8 cellular contexts compared by ENCODE assay signal in genomic region chr9:83920942-83921707, GRCh38. TPM values are rescaled to one million over a fixed set of nuclear protein-coding genes. Genes with fewer than 3 reads are reported as not detected.
DNase-seq lines count a peak whose midpoint lies in the region; ATAC-seq, FAIRE-seq and TF ChIP-seq lines count a peak whose summit lies in the region.

Gene KIF27, minus strand, starts transcription at chr9:83921432. Its CDS starts 5,841 bp downstream, at chr9:83915591.

- H3K79me2 ChIP-seq in H1 (ENCODE audit: control insufficient read depth in 1 of 2, insufficient read depth in 2 of 2, low read length in 2 of 2) (no peaks in the 10 kb centered on the region), mesendoderm (ENCODE audit: control insufficient read depth, insufficient read depth, low read length) (no peaks in the 10 kb centered on the region)

- H3K27me3 ChIP-seq in H1 (replicated peaks in 1 of 4; ENCODE audit: control insufficient read depth in 3 of 4, extremely low read depth in 1 of 4, insufficient read depth in 3 of 4, low read length in 3 of 4) (no peaks in the 10 kb centered on the region), mesendoderm (ENCODE audit: insufficient read depth, low read length, poor library complexity) (no peaks in the 10 kb centered on the region)

- H3K4me3 ChIP-seq in H1 (ENCODE audit: extremely low read depth in 1 of 4, insufficient read depth in 2 of 4, low read depth in 3 of 4, low read length in 4 of 4) (peak within 1 kb of the TSS; percentile 35 to 62 (median 47)), mesendoderm (ENCODE audit: low read length) (peak within 1 kb of the TSS; percentile 28)

- ATAC-seq in GM21381 (IDR thresholded peaks at IDR 0.05; ENCODE audit: unreplicated experiment) = peak; percentile 91
- peak; percentile 92 for ATAC-seq in activated CD8-positive, alpha-beta memory T cell treated with anti-CD3 and anti-CD28 coated beads, Interleukin-2, amount 10 ng/mL, durations not matched to agents 7 days and 5 days

- H4K8ac ChIP-seq in H1 (ENCODE audit: extremely low read depth, insufficient read depth, low read length) = peak within 1 kb of the TSS; percentile 72; the same call in 1 of the 2 replicates
- peak within 1 kb of the TSS; percentile 56 for H4K8ac ChIP-seq in mesendoderm (ENCODE audit: low read depth, low read length)

- no peaks in the 10 kb centered on the region for H3K9me3 ChIP-seq in H1 (ENCODE audit: insufficient read depth in 2 of 2, low read depth in 1 of 2, low read length in 1 of 2)

- H3K4ac ChIP-seq in H1 (replicated peaks; ENCODE audit: insufficient read length, low read depth, low read length) (no peak within 1 kb of the TSS), mesendoderm (ENCODE audit: low read depth, low read length) (peak within 1 kb of the TSS; percentile 43)

- H4K91ac ChIP-seq in H1 (replicated peaks; ENCODE audit: insufficient read length, low read length) = no peak within 1 kb of the TSS

- H3K14ac ChIP-seq in H1 (ENCODE audit: insufficient read length) = no peak within 1 kb of the TSS

- no peak within 1 kb of the TSS for H2AK5ac ChIP-seq in H1 (ENCODE audit: low read depth, low read length)
- no peak within 1 kb of the TSS for H2AK5ac ChIP-seq in mesendoderm (ENCODE audit: low read length)

- H2BK12ac ChIP-seq in H1 (ENCODE audit: low read depth, low read length) = no peak within 1 kb of the TSS

- H4K20me1 ChIP-seq in H1 (replicated peaks in 1 of 2; ENCODE audit: control insufficient read depth in 1 of 2, insufficient read depth in 2 of 2, low read length in 2 of 2) = no peaks in the 10 kb centered on the region

- no peak within 1 kb of the TSS for H2BK120ac ChIP-seq in H1 (replicated peaks; ENCODE audit: low read depth, low read length)
- peak within 1 kb of the TSS; percentile 52 for H2BK120ac ChIP-seq in mesendoderm (ENCODE audit: low read depth, low read length)

- DNase-seq in Calu3 = peak; percentile 98
- DNase-seq in HUDEP-2 (lab: John Stamatoyannopoulos, UW; ENCODE audit: unreplicated experiment in 76 of 76) = peak in 75 of 76 experiments; percentile 37 to 98 (median 94)
- peak; percentile 71 for DNase-seq in NOMO-1 treated with DMSO at 0.1 percent for 48 hours (lab: John Stamatoyannopoulos, UW; ENCODE audit: unreplicated experiment)
- DNase-seq in activated CD8-positive, alpha-beta memory T cell treated with anti-CD3 and anti-CD28 coated beads, Interleukin-2, amount 10 ng/mL, durations not matched to agents 7 days and 5 days = peak; percentile 98
- peak; percentile 93 to 100 for DNase-seq in H1 (ENCODE audit: low read depth in 1 of 2, low spot score in 2 of 2)
- DNase-seq in mesendoderm = peak; percentile 98
- peak; percentile 93 for DNase-seq in stimulated activated CD8-positive, alpha-beta memory T cell treated with anti-CD3 and anti-CD28 coated beads, Interleukin-12 subunit alpha, Interleukin-12 subunit beta, amount 100 ng/mL, for 4 hours (ENCODE audit: low read depth)

- H3K4me3 Mint-ChIP-seq in Calu3 (ENCODE audit: low read depth, unreplicated experiment) = peak within 1 kb of the TSS; percentile 72
- H3K4me3 Mint-ChIP-seq in activated CD8-positive, alpha-beta memory T cell treated with anti-CD3 and anti-CD28 coated beads, Interleukin-2, amount 10 ng/mL, durations not matched to agents 7 days and 5 days = peak within 1 kb of the TSS; percentile 78

- intact Hi-C loops in Calu3 (cut with micrococcal nuclease; ENCODE audit: unreplicated experiment) = no loop called here

- H3K18ac ChIP-seq in H1 (ENCODE audit: extremely low read depth, low read length) = no peak within 1 kb of the TSS; the same call in 1 of the 2 replicates
- peak within 1 kb of the TSS; percentile 94 for H3K18ac ChIP-seq in mesendoderm (ENCODE audit: low read length)

- peak within 1 kb of the TSS; percentile 4 for H4K5ac ChIP-seq in H1 (ENCODE audit: insufficient read length, low read depth, low read length)
- H4K5ac ChIP-seq in mesendoderm (ENCODE audit: low read length) = peak within 1 kb of the TSS; percentile 97

- H3K36me3 ChIP-seq in H1 (ENCODE audit: control insufficient read depth in 2 of 4, insufficient read depth in 4 of 4, low read length in 3 of 4) (no peaks in the 10 kb centered on the region), mesendoderm (ENCODE audit: control insufficient read depth, insufficient read depth, low read length) (no peaks in the 10 kb centered on the region)

- H3K36me3 Mint-ChIP-seq in Calu3 (ENCODE audit: insufficient read depth, unreplicated experiment) = peaks cover 16% of the 10 kb centered on the region
- H3K36me3 Mint-ChIP-seq in activated CD8-positive, alpha-beta memory T cell treated with anti-CD3 and anti-CD28 coated beads, Interleukin-2, amount 10 ng/mL, durations not matched to agents 7 days and 5 days = no peaks in the 10 kb centered on the region

- FAIRE-seq in H1 (lab: Jason Lieb, UNC) = no peak

- TF ChIP-seq CTCF in Calu3 (IDR thresholded peaks at IDR 0.05; ENCODE audit: unreplicated experiment) (peak; percentile 45), H1 (IDR thresholded peaks at IDR 0.05; ENCODE audit: control extremely low read depth in 1 of 3, insufficient read depth in 1 of 3, low read depth in 1 of 3, low read length in 3 of 3) (peak; percentile 23 to 48 (median 48))

- H3K23ac ChIP-seq in H1 (ENCODE audit: insufficient read length) = no peak within 1 kb of the TSS
- no peak within 1 kb of the TSS for H3K23ac ChIP-seq in mesendoderm (ENCODE audit: low read length)

- H2BK15ac ChIP-seq in H1 (ENCODE audit: low read length) = no peak within 1 kb of the TSS
- H2BK15ac ChIP-seq in mesendoderm (replicated peaks; ENCODE audit: low read depth) = no peak within 1 kb of the TSS

- H3K4me1 ChIP-seq in H1 (replicated peaks in 1 of 4; ENCODE audit: control insufficient read depth in 3 of 4, insufficient read depth in 4 of 4, low read length in 3 of 4) (peaks cover 0 to 2% (median 0%) of the 10 kb centered on the region in 4 experiments; a peak in 2 of 7 replicates), mesendoderm (ENCODE audit: control insufficient read depth, low read depth, low read length) (no peaks in the 10 kb centered on the region)

- POLR2A ChIA-PET in H1 (lab: Charles Lee; ENCODE audit: partially characterized antibody) = interaction anchor here (0.5 to 4.3 kb wide), 24 partner anchors 10 to 578 kb away, joined by 3 to 43 read pairs (median 4); partner anchors contain the start of genes HNRNPK, RMI1 and UBQLN1

- H2BK5ac ChIP-seq in H1 (ENCODE audit: low read depth, low read length) (peak within 1 kb of the TSS; percentile 85), mesendoderm (ENCODE audit: low read length) (no peak within 1 kb of the TSS)

- H3K9ac ChIP-seq in H1 (replicated peaks in 1 of 4; ENCODE audit: extremely low read depth in 1 of 4, low read depth in 3 of 4, low read length in 3 of 4) (peak within 1 kb of the TSS; percentile 76 to 96 (median 79)), mesendoderm (ENCODE audit: low read length) (peak within 1 kb of the TSS; percentile 53)

- no peak within 1 kb of the TSS for H2BK20ac ChIP-seq in H1 (ENCODE audit: low read length)

- CTCF ChIA-PET in Calu3 (lab: Charles Lee) (interaction anchor here (0.7 to 1.3 kb wide), 3 partner anchors 66 to 300 kb away, joined by 3 to 4 read pairs (median 3); partner anchors contain the start of gene IDNK), H1 (lab: Charles Lee; ENCODE audit: partially characterized antibody) (interaction anchor here (0.6 to 1.8 kb wide), 15 partner anchors 9 to 1562 kb away, joined by 3 to 5 read pairs (median 3); no protein-coding TSS in a partner anchor)
- CTCF ChIA-PET in activated CD8-positive, alpha-beta memory T cell treated with anti-CD3 and anti-CD28 coated beads, Interleukin-2, amount 10 ng/mL, durations not matched to agents 7 days and 5 days (lab: Charles Lee) = interaction anchor here (0.7 to 2.5 kb wide), 19 partner anchors 10 to 587 kb away, joined by 3 to 11 read pairs (median 3); partner anchors contain the start of genes IDNK and UBQLN1

- BruUV-seq in Calu3 (replicated peaks; lab: Mats Ljungman, UMichigan) = TSS peak; percentile 94

- WGBS in H1 (ENCODE audit: extremely low coverage in 1 of 2, insufficient coverage in 1 of 2, insufficient read length in 1 of 2, insufficient replicate concordance in 2 of 2, low coverage in 1 of 2, low lambda C conversion rate in 2 of 2, missing lambda C conversion rate in 1 of 2), 2 experiments = 1% methylated on average over 26 of the region's 91 CpGs; no CpG with 5 or more reads in 1 of the 2 experiments
- WGBS in mesendoderm (ENCODE audit: extremely low coverage, insufficient coverage, low lambda C conversion rate) = no CpG with 5 or more reads among the region's 91 CpGs

- no peaks in the 10 kb centered on the region for H3K27me3 Mint-ChIP-seq in Calu3 (ENCODE audit: unreplicated experiment)
- H3K27me3 Mint-ChIP-seq in activated CD8-positive, alpha-beta memory T cell treated with anti-CD3 and anti-CD28 coated beads, Interleukin-2, amount 10 ng/mL, durations not matched to agents 7 days and 5 days = no peaks in the 10 kb centered on the region

- H3K9me3 Mint-ChIP-seq in Calu3 (ENCODE audit: low read depth, unreplicated experiment) = no peaks in the 10 kb centered on the region
- no peaks in the 10 kb centered on the region for H3K9me3 Mint-ChIP-seq in activated CD8-positive, alpha-beta memory T cell treated with anti-CD3 and anti-CD28 coated beads, Interleukin-2, amount 10 ng/mL, durations not matched to agents 7 days and 5 days (ENCODE audit: low read depth)

- H3K27ac ChIP-seq in H1 (ENCODE audit: low read depth, low read length) (peak within 1 kb of the TSS; percentile 81), mesendoderm (ENCODE audit: low read depth, low read length) (peak within 1 kb of the TSS; percentile 91)

- peak; percentile 96 to 99 for TF ChIP-seq POLR2A in H1 (IDR thresholded peaks at IDR 0.05; ENCODE audit: control extremely low read depth in 1 of 2, low read depth in 2 of 2, low read length in 2 of 2)

- H3K79me1 ChIP-seq in H1 (ENCODE audit: low read depth, low read length) (no peaks in the 10 kb centered on the region), mesendoderm (ENCODE audit: low read length) (no peaks in the 10 kb centered on the region)

- peak within 1 kb of the TSS; percentile 60 to 80 for H3K4me2 ChIP-seq in H1 (ENCODE audit: insufficient read depth in 1 of 2, low read depth in 2 of 2, low read length in 2 of 2)
- peak within 1 kb of the TSS; percentile 18 for H3K4me2 ChIP-seq in mesendoderm (ENCODE audit: low read length)

- no peak; a peak in 1 of 4 replicates for TF ChIP-seq RAD21 in H1 (IDR thresholded peaks at IDR 0.05 in 1 of 2, conservative IDR thresholded peaks at IDR 0.05 in 1 of 2; ENCODE audit: low read depth in 2 of 2, low read length in 2 of 2)

- H3K27ac Mint-ChIP-seq in Calu3 (ENCODE audit: unreplicated experiment) = peak within 1 kb of the TSS; percentile 54
- H3K27ac Mint-ChIP-seq in activated CD8-positive, alpha-beta memory T cell treated with anti-CD3 and anti-CD28 coated beads, Interleukin-2, amount 10 ng/mL, durations not matched to agents 7 days and 5 days = peak within 1 kb of the TSS; percentile 86

- peak within 1 kb of the TSS; percentile 30 for H2AFZ ChIP-seq in H1 (ENCODE audit: low read length)

- no peaks in the 10 kb centered on the region for H3K4me1 Mint-ChIP-seq in Calu3 (ENCODE audit: low read depth, unreplicated experiment)
- peaks cover 8% of the 10 kb centered on the region for H3K4me1 Mint-ChIP-seq in activated CD8-positive, alpha-beta memory T cell treated with anti-CD3 and anti-CD28 coated beads, Interleukin-2, amount 10 ng/mL, durations not matched to agents 7 days and 5 days

- TF ChIP-seq EP300 in H1 (IDR thresholded peaks at IDR 0.05; ENCODE audit: borderline replicate concordance in 1 of 2, low read depth in 2 of 2, low read length in 2 of 2) = no peak

- no peaks in the 10 kb centered on the region for H3K23me2 ChIP-seq in H1 (ENCODE audit: low read depth, low read length)

- H3K56ac ChIP-seq in H1 (replicated peaks; ENCODE audit: insufficient read length, low read depth, low read length) = no peak within 1 kb of the TSS
- peak within 1 kb of the TSS; percentile 74 for H3K56ac ChIP-seq in mesendoderm (ENCODE audit: low read length)

RNA-seq across cellular contexts. Expression of gene KIF27, which starts in this region (rescaled TPM):
- total RNA-seq in Calu3 (2022) = 5.8 and 6.6 TPM in 2 replicates
- 1 to 10 TPM; 2.0 to 2.2 TPM for total RNA-seq in activated CD8-positive, alpha-beta memory T cell treated with anti-CD3 and anti-CD28 coated beads, Interleukin-2, amount 10 ng/mL, durations not matched to agents 7 days and 5 days
- total RNA-seq in H1 (2021; fragmentation: NEBNext Ultra II Directional; extraction: Animal tissue kit (Norgen Biotek cat#: 25700)) = 4.6 and 7.0 TPM in 2 replicates
- 0.24 and 0.47 TPM in 2 replicates for polyA plus RNA-seq in H1 (2011; rRNA removed)
- polyA plus RNA-seq in H1 (2011; cell fraction: cytosol; rRNA removed) = 1.00 TPM
- polyA plus RNA-seq in H1 (2011; cell fraction: nucleus; rRNA removed) = 0.78 TPM
- polyA plus RNA-seq in H1 (2012, experiment 1 of 2) = 1.1 to 2.6 TPM (median 1.3 TPM) in 4 replicates
- 0.08 TPM for polyA plus RNA-seq in H1 (2012, experiment 2 of 2)
- 2.5 TPM for polyA plus RNA-seq in H1 (2013, experiment 1 of 2)
- 2.4 TPM for polyA plus RNA-seq in H1 (2013, experiment 2 of 2)
- 1.5 and 3.1 TPM in 2 replicates for polyA minus RNA-seq in H1 (2011; rRNA and poly(A)+ RNA removed)
- 1.3 TPM for polyA minus RNA-seq in H1 (2011; cell fraction: cytosol; rRNA and poly(A)+ RNA removed)
- polyA minus RNA-seq in H1 (2011; cell fraction: nucleus; rRNA and poly(A)+ RNA removed) = 6.1 TPM
- polyA plus RNA-seq in mesendoderm (2013, experiment 1 of 2) = 1.5 TPM
- 1.5 TPM for polyA plus RNA-seq in mesendoderm (2013, experiment 2 of 2)

Comparison
In these comparisons a context has a peak if more than half of its experiments do, and no peak if none do; other contexts are left out.
1. Peak in every context shown above with its lines: DNase-seq, ATAC-seq, H3K4me3 ChIP-seq and H3K27ac ChIP-seq.